ENCODE assay signal across 14 cellular contexts in the genomic region with DNA sequence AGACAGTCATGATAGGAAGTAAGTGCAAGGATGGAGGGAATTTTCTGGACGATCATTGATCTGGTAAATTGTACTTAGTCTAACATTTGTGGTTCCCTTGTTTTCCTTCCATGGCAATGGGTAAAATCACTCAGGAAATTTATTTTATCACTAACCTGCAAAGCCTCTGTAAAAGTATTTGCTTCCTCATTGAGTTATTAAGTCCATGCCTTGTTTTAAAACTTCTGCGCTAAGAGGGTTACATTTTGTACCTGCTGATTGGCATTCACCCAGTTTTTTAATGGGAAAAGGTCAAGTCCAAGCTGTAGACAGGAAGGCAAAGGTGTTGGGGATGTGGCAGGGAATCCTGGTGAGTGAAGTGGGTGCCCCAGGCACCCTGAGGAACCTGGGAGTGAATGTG.
"Had no signal": no experiment of that assay in that cellular context is flagged by ENCODE, and none has a peak within 500 bp of the region (broad histone marks: within the 10 kb centered on the region; RNA-seq: fewer than 3 reads in every experiment).

No MANE protein-coding gene starts in this region.

- ATAC-seq: heart right ventricle; left cardiac atrium; stimulated activated naive CD8-positive, alpha-beta T cell treated with anti-CD3 and anti-CD28 coated beads, Interleukin-15, amount 100 ng/mL, for 72 hours; upper lobe of right lung had no signal

- H3K9me3 Mint-ChIP-seq: dendritic cell treated with granulocyte-macrophage colony-stimulating factor and Interleukin-4, amounts not matched to agents 40 ng/mL and 50 ng/mL, for 4 days; nephron progenitor cell; stimulated activated naive CD8-positive, alpha-beta T cell treated with anti-CD3 and anti-CD28 coated beads, Interleukin-15, amount 100 ng/mL, for 72 hours had no signal

- H3K36me3 ChIP-seq: esophagus muscularis mucosa, heart right ventricle, right atrium auricular region, upper lobe of right lung had no signal

- H3K36me3 Mint-ChIP-seq: activated naive CD8-positive, alpha-beta T cell had no signal

- H3K4me3 ChIP-seq: esophagus muscularis mucosa, heart right ventricle, lung, right atrium auricular region, upper lobe of right lung had no signal

- H3K4me3 Mint-ChIP-seq: activated naive CD8-positive, alpha-beta T cell; dendritic cell treated with granulocyte-macrophage colony-stimulating factor and Interleukin-4, amounts not matched to agents 40 ng/mL and 50 ng/mL, for 4 days; nephron progenitor cell; stimulated activated naive CD8-positive, alpha-beta T cell treated with anti-CD3 and anti-CD28 coated beads, Interleukin-15, amount 100 ng/mL, for 72 hours had no signal

- H3K27me3 ChIP-seq: esophagus muscularis mucosa, right atrium auricular region, upper lobe of right lung had no signal

- H3K27ac ChIP-seq: heart right ventricle, right atrium auricular region, upper lobe of right lung had no signal

- H3K27ac Mint-ChIP-seq: activated naive CD8-positive, alpha-beta T cell; dendritic cell treated with granulocyte-macrophage colony-stimulating factor and Interleukin-4, amounts not matched to agents 40 ng/mL and 50 ng/mL, for 4 days; nephron progenitor cell had no signal

- H3K4me1 Mint-ChIP-seq: stimulated activated naive CD8-positive, alpha-beta T cell treated with anti-CD3 and anti-CD28 coated beads, Interleukin-15, amount 100 ng/mL, for 72 hours had no signal

- H3K27me3 Mint-ChIP-seq: dendritic cell treated with granulocyte-macrophage colony-stimulating factor and Interleukin-4, amounts not matched to agents 40 ng/mL and 50 ng/mL, for 4 days had no signal

- H3K9me3 ChIP-seq: esophagus muscularis mucosa, heart right ventricle, right atrium auricular region, upper lobe of right lung had no signal

- DNase-seq: activated CD4-positive, alpha-beta T cell treated with anti-CD3 and anti-CD28 coated beads, Interleukin-2, amount 50 U/mL, for 48 hours; effector CD8-positive, alpha-beta T cell; heart right ventricle; left cardiac atrium; nephron progenitor cell; nucleus accumbens; stimulated activated CD4-positive, alpha-beta T cell treated with anti-CD3 and anti-CD28 coated beads, Interleukin-4, amount 100 ng/mL, for 1 hour; stimulated activated naive CD8-positive, alpha-beta T cell treated with anti-CD3 and anti-CD28 coated beads, Interleukin-15, amount 100 ng/mL, for 72 hours; upper lobe of right lung had no signal
